Comparison of ENCODE assay signal across 1 cellular context in the genomic region with DNA sequence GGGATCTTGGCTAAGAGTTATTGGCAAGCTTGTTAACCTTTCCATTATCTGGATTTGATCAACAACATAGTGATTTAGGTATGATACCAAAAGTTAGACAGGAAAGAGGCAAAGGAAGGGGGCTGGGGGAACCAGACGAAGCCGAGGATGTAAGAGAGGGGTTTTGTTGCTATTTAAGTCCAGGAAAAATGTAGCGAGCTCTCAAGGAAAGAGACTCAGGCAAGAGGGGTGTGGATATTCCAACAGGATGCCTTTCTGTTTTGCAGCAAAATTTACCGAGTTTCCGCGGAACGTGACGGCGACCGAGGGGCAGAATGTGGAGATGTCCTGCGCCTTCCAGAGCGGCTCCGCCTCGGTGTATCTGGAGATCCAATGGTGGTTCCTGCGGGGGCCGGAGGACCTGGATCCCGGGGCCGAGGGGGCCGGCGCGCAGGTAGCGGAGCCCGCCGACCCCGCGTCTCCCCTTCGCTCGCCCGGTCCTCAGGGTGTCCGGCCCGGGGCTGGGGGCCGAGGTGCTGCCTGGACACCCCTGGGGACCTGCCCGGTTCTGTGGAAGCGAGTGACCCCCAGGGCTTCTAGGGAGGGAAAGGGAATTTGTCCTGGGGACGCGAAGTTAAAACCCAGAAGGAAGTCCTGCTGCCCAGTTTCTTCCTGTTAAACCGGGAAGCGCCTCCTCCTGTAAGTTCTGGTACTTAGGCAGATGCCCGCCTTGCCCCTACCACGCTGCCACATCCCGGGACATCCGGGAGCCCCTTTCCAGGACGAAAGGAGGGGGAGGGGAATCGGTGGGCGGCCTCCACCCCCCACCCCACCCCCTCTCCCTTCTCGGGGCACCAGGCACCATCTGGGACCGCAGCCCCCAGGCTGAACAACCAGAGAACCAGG.
TF ChIP-seq lines count a peak whose summit lies in the region.

No MANE protein-coding gene starts in this region.

TF ChIP-seq in H1, 55 proteins besides CTCF, POLR2A, EP300 and RAD21:
- TF ChIP-seq CBX8 (IDR thresholded peaks at IDR 0.05; ENCODE audit: borderline replicate concordance, low read depth, low read length) (0 out of 2 replicates have a peak, but pooled peaks have one; percentile 35), EZH2 (IDR thresholded peaks at IDR 0.05; ENCODE audit: low read depth, low read length, severe bottlenecking) (no peak), RBBP5 (IDR thresholded peaks at IDR 0.05; ENCODE audit: borderline replicate concordance, low read depth, low read length) (0 out of 2 replicates have a peak, but pooled peaks have one; percentile 38), SUZ12 (IDR thresholded peaks at IDR 0.05; ENCODE audit: low read length) (peak; percentile 72), YY1 (IDR thresholded peaks at IDR 0.05; ENCODE audit: low read depth, low read length) (no peak), SIRT6 (IDR thresholded peaks at IDR 0.05; ENCODE audit: low read length) (no peak), HDAC2 (IDR thresholded peaks at IDR 0.05; ENCODE audit: borderline replicate concordance in 1 of 2, low read depth in 2 of 2, low read length in 2 of 2) (no peak; a peak in 1 of 4 replicates), TAF7 (optimal IDR thresholded peaks at IDR 0.05; ENCODE audit: borderline replicate concordance, low read depth, low read length) (no peak), CTBP2 (IDR thresholded peaks at IDR 0.05; ENCODE audit: borderline replicate concordance, insufficient read depth, insufficient read length, low read length) (no peak), ZNF274 (IDR thresholded peaks at IDR 0.05; ENCODE audit: borderline replicate concordance, extremely low read depth, low read length) (no peak), RNF2 (IDR thresholded peaks at IDR 0.05; ENCODE audit: borderline replicate concordance, low read depth, low read length, missing control alignments, poor library complexity, severe bottlenecking) (peak; percentile 72), POU5F1 (IDR thresholded peaks at IDR 0.05; ENCODE audit: low read depth, low read length) (no peak), RXRA (IDR thresholded peaks at IDR 0.05; ENCODE audit: insufficient read depth, low read depth, low read length) (no peak), ASH2L (IDR thresholded peaks at IDR 0.05; ENCODE audit: low read length) (peak; percentile 79), RFX5 (IDR thresholded peaks at IDR 0.05; ENCODE audit: borderline replicate concordance, low read depth, low read length) (no peak), FOSL1 (IDR thresholded peaks at IDR 0.05; ENCODE audit: insufficient read depth, low read depth, low read length) (no peak), KDM4A (IDR thresholded peaks at IDR 0.05; ENCODE audit: low read depth, low read length, severe bottlenecking) (peak; percentile 72), PHF8 (conservative IDR thresholded peaks at IDR 0.05; ENCODE audit: low read depth, low read length) (no peak)
- TF ChIP-seq, protein P1, sequence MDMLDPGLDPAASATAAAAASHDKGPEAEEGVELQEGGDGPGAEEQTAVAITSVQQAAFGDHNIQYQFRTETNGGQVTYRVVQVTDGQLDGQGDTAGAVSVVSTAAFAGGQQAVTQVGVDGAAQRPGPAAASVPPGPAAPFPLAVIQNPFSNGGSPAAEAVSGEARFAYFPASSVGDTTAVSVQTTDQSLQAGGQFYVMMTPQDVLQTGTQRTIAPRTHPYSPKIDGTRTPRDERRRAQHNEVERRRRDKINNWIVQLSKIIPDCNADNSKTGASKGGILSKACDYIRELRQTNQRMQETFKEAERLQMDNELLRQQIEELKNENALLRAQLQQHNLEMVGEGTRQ (IDR thresholded peaks at IDR 0.05; ENCODE audit: low read length), result no peak
- TF ChIP-seq, protein P2, sequence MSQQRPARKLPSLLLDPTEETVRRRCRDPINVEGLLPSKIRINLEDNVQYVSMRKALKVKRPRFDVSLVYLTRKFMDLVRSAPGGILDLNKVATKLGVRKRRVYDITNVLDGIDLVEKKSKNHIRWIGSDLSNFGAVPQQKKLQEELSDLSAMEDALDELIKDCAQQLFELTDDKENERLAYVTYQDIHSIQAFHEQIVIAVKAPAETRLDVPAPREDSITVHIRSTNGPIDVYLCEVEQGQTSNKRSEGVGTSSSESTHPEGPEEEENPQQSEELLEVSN (IDR thresholded peaks at IDR 0.05), result peak; percentile 50; the same call in 1 of the 2 replicates
